1 cellular context compared by ENCODE assay signal in genomic region chr7:103143865-103144264, GRCh38.
TF ChIP-seq lines count a peak whose summit lies in the region.

No MANE protein-coding gene starts in this region.

TF ChIP-seq in HEK293, 187 proteins besides CTCF, POLR2A, EP300 and RAD21 (continued from another document):
- TF ChIP-seq INSM2 (tag by site-specific recombination; IDR thresholded peaks at IDR 0.05) (no peak), ZNF558 (tag by site-specific recombination; IDR thresholded peaks at IDR 0.05) (no peak), ZXDB (tag by site-specific recombination; IDR thresholded peaks at IDR 0.05) (peak; percentile 75)
